In the genomic region with DNA sequence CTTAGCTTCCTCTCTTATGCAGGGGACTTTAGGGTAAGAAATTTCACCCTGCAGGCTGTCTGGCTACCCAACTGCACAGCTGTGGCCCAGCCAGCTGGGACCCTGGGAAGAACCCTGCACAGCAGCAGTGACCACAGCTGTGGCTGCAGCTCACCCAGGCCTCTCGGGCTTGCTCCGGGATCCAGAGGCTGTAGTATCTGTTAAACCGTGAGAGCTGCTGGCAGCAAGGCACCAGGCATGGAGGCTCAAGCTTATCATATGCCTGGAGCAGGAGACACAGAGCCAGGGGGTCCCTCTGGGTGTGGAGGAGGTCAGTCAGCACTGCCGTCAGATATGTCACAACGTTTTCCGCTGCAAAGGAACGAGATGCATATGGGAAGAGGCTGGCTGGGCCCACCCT, we compare ENCODE assay signal across 21 cellular contexts. TPM values are rescaled to one million over a fixed set of nuclear protein-coding genes. Genes with fewer than 3 reads are reported as not detected.
"Had no signal": no experiment of that assay in that cellular context is flagged by ENCODE, and none has a peak within 500 bp of the region (broad histone marks: within the 10 kb centered on the region; RNA-seq: fewer than 3 reads in every experiment).

No MANE protein-coding gene starts in this region.

- H3K4me1 Mint-ChIP-seq: naive thymus-derived CD4-positive, alpha-beta T cell; nephron progenitor cell had no signal

- H3K9me3 Mint-ChIP-seq: dendritic cell treated with granulocyte-macrophage colony-stimulating factor and Interleukin-4, amounts not matched to agents 40 ng/mL and 50 ng/mL, for 4 days; effector memory CD8-positive, alpha-beta T cell; immature natural killer cell; naive thymus-derived CD4-positive, alpha-beta T cell; nephron progenitor cell had no signal

- H3K27me3 Mint-ChIP-seq: dendritic cell treated with granulocyte-macrophage colony-stimulating factor and Interleukin-4, amounts not matched to agents 40 ng/mL and 50 ng/mL, for 4 days; effector memory CD8-positive, alpha-beta T cell; naive thymus-derived CD4-positive, alpha-beta T cell had no signal

- H3K27ac Mint-ChIP-seq: dendritic cell treated with granulocyte-macrophage colony-stimulating factor and Interleukin-4, amounts not matched to agents 40 ng/mL and 50 ng/mL, for 4 days; effector memory CD8-positive, alpha-beta T cell; naive thymus-derived CD4-positive, alpha-beta T cell; nephron progenitor cell had no signal

- H3K4me3 Mint-ChIP-seq: dendritic cell treated with granulocyte-macrophage colony-stimulating factor and Interleukin-4, amounts not matched to agents 40 ng/mL and 50 ng/mL, for 4 days; effector memory CD8-positive, alpha-beta T cell; immature natural killer cell; naive thymus-derived CD4-positive, alpha-beta T cell; nephron progenitor cell had no signal

- ATAC-seq: effector memory CD8-positive, alpha-beta T cell; gastroesophageal sphincter; left cardiac atrium; left ventricle myocardium superior; naive thymus-derived CD4-positive, alpha-beta T cell; stimulated activated naive CD8-positive, alpha-beta T cell treated with anti-CD3 and anti-CD28 coated beads, Interleukin-15, Interleukin-2, amounts not matched to agents 100 U/mL and 50 U/mL, for 24 hours had no signal

- DNase-seq: effector memory CD8-positive, alpha-beta T cell; esophagus squamous epithelium; foreskin fibroblast; immature natural killer cell; kidney; left cardiac atrium; left ventricle myocardium superior; mesenchymal stem cell; midbrain; naive thymus-derived CD4-positive, alpha-beta T cell; nephron progenitor cell; small intestine; stimulated activated CD4-positive, alpha-beta T cell treated with anti-CD3 and anti-CD28 coated beads, Interleukin-12 subunit alpha, Interleukin-12 subunit beta, amount 100 ng/mL, for 4 hours; stimulated activated naive CD8-positive, alpha-beta T cell treated with anti-CD3 and anti-CD28 coated beads, Interleukin-15, Interleukin-2, amounts not matched to agents 100 U/mL and 50 U/mL, for 24 hours; tibial artery; uterus had no signal

RNA-seq across cellular contexts. Expression of a gene that starts 53.9 kb away (rescaled TPM):
- total RNA-seq: epithelial cell of proximal tubule; gastroesophageal sphincter; kidney; naive thymus-derived CD4-positive, alpha-beta T cell; pulmonary artery endothelial cell; temporal lobe; uterus had no signal
